14 cellular contexts compared by ENCODE assay signal in the genomic region with DNA sequence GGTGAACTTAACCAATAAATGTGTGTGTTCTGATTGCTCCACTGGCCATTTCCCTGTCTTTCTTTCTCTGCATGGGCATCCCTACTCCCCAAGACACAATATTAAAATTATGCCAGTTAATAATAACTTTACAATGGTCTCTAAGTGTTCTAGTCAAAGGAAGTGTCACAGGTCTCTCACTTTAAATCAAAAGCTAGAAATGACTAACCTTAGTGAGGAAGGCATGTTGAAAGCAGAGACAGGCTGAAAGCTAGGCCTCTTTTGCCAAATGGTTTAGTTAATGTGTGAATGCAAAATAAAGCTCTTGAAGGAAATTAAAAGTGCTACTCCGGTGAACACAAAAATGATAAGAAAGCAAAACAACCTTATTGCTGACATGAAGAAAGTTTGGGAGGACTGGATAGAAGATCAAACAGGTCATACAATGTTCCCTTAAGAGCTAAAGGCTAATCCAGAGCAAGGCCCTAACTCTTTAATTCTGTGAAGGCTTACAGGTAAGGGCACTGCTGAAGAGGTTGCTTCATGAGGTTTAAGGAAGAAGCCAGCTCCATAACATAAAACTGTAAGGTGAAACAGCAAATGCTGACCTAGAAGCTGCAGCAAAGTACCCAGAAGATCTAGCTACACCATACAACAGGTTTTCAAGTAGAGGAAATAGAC. TPM values are rescaled to one million over a fixed set of nuclear protein-coding genes. Genes with fewer than 3 reads are reported as not detected.
DNase-seq lines count a peak whose midpoint lies in the region; ATAC-seq and TF ChIP-seq lines count a peak whose summit lies in the region.
"Had no signal": no experiment of that assay in that cellular context is flagged by ENCODE, and none has a peak within 500 bp of the region (broad histone marks: within the 10 kb centered on the region; RNA-seq: fewer than 3 reads in every experiment).

No MANE protein-coding gene starts in this region.

- H3K4me3 ChIP-seq in heart right ventricle, result no peak overlapping the region
- H3K4me3 ChIP-seq: mucosa of descending colon, thoracic aorta had no signal

- no peaks in the 10 kb centered on the region for H3K36me3 ChIP-seq in heart right ventricle
- H3K36me3 ChIP-seq: thoracic aorta had no signal

- intact Hi-C loops in heart right ventricle (cut with DNase I), result no loop called here

- H3K27ac ChIP-seq in heart right ventricle, result no peak overlapping the region
- H3K27ac ChIP-seq: thoracic aorta, VCaP had no signal

- peaks cover 20% of the 10 kb centered on the region for H3K4me1 Mint-ChIP-seq in activated naive CD8-positive, alpha-beta T cell (ENCODE audit: low read depth)
- peaks cover 25% of the 10 kb centered on the region for H3K4me1 Mint-ChIP-seq in activated naive CD8-positive, alpha-beta T cell treated with anti-CD3 and anti-CD28 coated beads, Interleukin-2, amount 50 U/mL, for 24 hours
- peaks cover 6% of the 10 kb centered on the region for H3K4me1 Mint-ChIP-seq in stimulated activated memory B cell treated with anti-CD40 and anti-IgM and Interleukin-4, amounts not matched to agents 10 μg/mL and 1 μg/mL and 100 μg/mL, for 72 hours
- H3K4me1 Mint-ChIP-seq: immature natural killer cell had no signal

- 79 to 80% methylated on average over 1 of the region's 1 CpG for WGBS in heart right ventricle, 2 donors

- H3K36me3 Mint-ChIP-seq in activated naive CD8-positive, alpha-beta T cell, result no peaks in the 10 kb centered on the region
- no peaks in the 10 kb centered on the region for H3K36me3 Mint-ChIP-seq in activated naive CD8-positive, alpha-beta T cell treated with anti-CD3 and anti-CD28 coated beads, Interleukin-2, amount 50 U/mL, for 24 hours (ENCODE audit: low read depth)
- no peaks in the 10 kb centered on the region for H3K36me3 Mint-ChIP-seq in stimulated activated memory B cell treated with anti-CD40 and anti-IgM and Interleukin-4, amounts not matched to agents 10 μg/mL and 1 μg/mL and 100 μg/mL, for 72 hours
- H3K36me3 Mint-ChIP-seq: immature natural killer cell had no signal

- H3K27me3 ChIP-seq in heart right ventricle, result no peaks in the 10 kb centered on the region

- H3K27ac Mint-ChIP-seq in activated naive CD8-positive, alpha-beta T cell, result peak overlapping the region; percentile 31
- no peak overlapping the region for H3K27ac Mint-ChIP-seq in activated naive CD8-positive, alpha-beta T cell treated with anti-CD3 and anti-CD28 coated beads, Interleukin-2, amount 50 U/mL, for 24 hours
- H3K27ac Mint-ChIP-seq in stimulated activated memory B cell treated with anti-CD40 and anti-IgM and Interleukin-4, amounts not matched to agents 10 μg/mL and 1 μg/mL and 100 μg/mL, for 72 hours, result peak overlapping the region; percentile 18
- H3K27ac Mint-ChIP-seq: immature natural killer cell had no signal

- H3K4me3 Mint-ChIP-seq in activated naive CD8-positive, alpha-beta T cell, result no peak overlapping the region
- H3K4me3 Mint-ChIP-seq in activated naive CD8-positive, alpha-beta T cell treated with anti-CD3 and anti-CD28 coated beads, Interleukin-2, amount 50 U/mL, for 24 hours, result no peak overlapping the region
- H3K4me3 Mint-ChIP-seq in stimulated activated memory B cell treated with anti-CD40 and anti-IgM and Interleukin-4, amounts not matched to agents 10 μg/mL and 1 μg/mL and 100 μg/mL, for 72 hours, result no peak overlapping the region
- H3K4me3 Mint-ChIP-seq: immature natural killer cell had no signal

- H3K9me3 Mint-ChIP-seq in activated naive CD8-positive, alpha-beta T cell (ENCODE audit: low read depth), result no peaks in the 10 kb centered on the region
- H3K9me3 Mint-ChIP-seq in activated naive CD8-positive, alpha-beta T cell treated with anti-CD3 and anti-CD28 coated beads, Interleukin-2, amount 50 U/mL, for 24 hours, result no peaks in the 10 kb centered on the region
- no peaks in the 10 kb centered on the region for H3K9me3 Mint-ChIP-seq in stimulated activated memory B cell treated with anti-CD40 and anti-IgM and Interleukin-4, amounts not matched to agents 10 μg/mL and 1 μg/mL and 100 μg/mL, for 72 hours
- H3K9me3 Mint-ChIP-seq: immature natural killer cell had no signal

- H3K4me1 ChIP-seq in heart right ventricle, result peaks cover 0 to 18% (median 0%) of the 10 kb centered on the region in 9 donors

- H3K9me3 ChIP-seq in heart right ventricle, result peaks cover 0 to 12% (median 0%) of the 10 kb centered on the region in 11 donors
- H3K9me3 ChIP-seq: mucosa of descending colon had no signal

- TF ChIP-seq CTCF in heart right ventricle (IDR thresholded peaks at IDR 0.05), result no peak

- DNase-seq in activated naive CD8-positive, alpha-beta T cell treated with anti-CD3 and anti-CD28 coated beads, Interleukin-2, amount 50 U/mL, for 24 hours, result no peak
- DNase-seq in SIG-M5 (lab: John Stamatoyannopoulos, UW), result no peak
- DNase-seq in heart right ventricle, result no peak
- DNase-seq: immature natural killer cell, mucosa of descending colon, NCI-H510A, Right ventricle myocardium superior had no signal

- no peaks in the 10 kb centered on the region for H3K27me3 Mint-ChIP-seq in activated naive CD8-positive, alpha-beta T cell
- no peaks in the 10 kb centered on the region for H3K27me3 Mint-ChIP-seq in activated naive CD8-positive, alpha-beta T cell treated with anti-CD3 and anti-CD28 coated beads, Interleukin-2, amount 50 U/mL, for 24 hours
- no peaks in the 10 kb centered on the region for H3K27me3 Mint-ChIP-seq in stimulated activated memory B cell treated with anti-CD40 and anti-IgM and Interleukin-4, amounts not matched to agents 10 μg/mL and 1 μg/mL and 100 μg/mL, for 72 hours

- no peak for ATAC-seq in activated naive CD8-positive, alpha-beta T cell treated with anti-CD3 and anti-CD28 coated beads, Interleukin-2, amount 50 U/mL, for 24 hours
- ATAC-seq in GM21786 (IDR thresholded peaks at IDR 0.05; ENCODE audit: unreplicated experiment) (peak; percentile 69), HG03354 (IDR thresholded peaks at IDR 0.05; ENCODE audit: poor library complexity, severe bottlenecking, unreplicated experiment) (peak; percentile 71), GM19324 (IDR thresholded peaks at IDR 0.05; ENCODE audit: low FRiP score, unreplicated experiment) (no peak), heart right ventricle (no peak)
- no peak for ATAC-seq in stimulated activated memory B cell treated with anti-CD40 and anti-IgM and Interleukin-4, amounts not matched to agents 10 μg/mL and 1 μg/mL and 100 μg/mL, for 72 hours
- ATAC-seq: mucosa of descending colon had no signal

RNA-seq across cellular contexts. Expression of a gene that starts 44.0 kb away (rescaled TPM):
- total RNA-seq in heart right ventricle, result 1 to 10 TPM; 1.3 to 7.1 (median 2.8) TPM
- polyA plus RNA-seq in heart right ventricle, result 1 to 10 TPM; 2.0 to 7.7 TPM

Comparison
In these comparisons a context has a peak if more than half of its experiments do, and no peak if none do; other contexts are left out.
1. ATAC-seq: peak in GM21786 (single experiment) and HG03354 (single experiment); none in activated naive CD8-positive, alpha-beta T cell treated with anti-CD3 and anti-CD28 coated beads, Interleukin-2, amount 50 U/mL, for 24 hours (single experiment), stimulated activated memory B cell treated with anti-CD40 and anti-IgM and Interleukin-4, amounts not matched to agents 10 μg/mL and 1 μg/mL and 100 μg/mL, for 72 hours (single experiment), GM19324 (single experiment) and heart right ventricle (0 of 8).